ENCODE assay signal across 8 cellular contexts in genomic region chr10:117216611-117217195, GRCh38. TPM values are rescaled to one million over a fixed set of nuclear protein-coding genes. Genes with fewer than 3 reads are reported as not detected.
DNase-seq lines count a peak whose midpoint lies in the region; ATAC-seq and TF ChIP-seq lines count a peak whose summit lies in the region.

No MANE protein-coding gene starts in this region.

- ATAC-seq in WTC11 = peak; percentile 52

- POLR2A ChIA-PET in WTC11 (lab: Charles Lee) = interaction anchor here (1.1 to 1.2 kb wide), 2 partner anchors 103 to 232 kb away, joined by 3 read pairs; no protein-coding TSS in a partner anchor

- H3K36me3 Mint-ChIP-seq in WTC11 = peaks cover 7% of the 10 kb centered on the region; the same call in 1 of the 2 replicates

- peaks cover 17% of the 10 kb centered on the region for H3K4me1 Mint-ChIP-seq in WTC11

- peaks cover 72% of the 10 kb centered on the region for H3K27me3 Mint-ChIP-seq in WTC11 (ENCODE audit: low read depth)

- CTCF ChIA-PET in WTC11 (lab: Charles Lee) = interaction anchor here (0.6 to 4.1 kb wide), 93 partner anchors 9 to 1043 kb away, joined by 3 to 119 read pairs (median 5); partner anchors contain the start of genes KCNK18, SHTN1 and SLC18A2

- H3K4me3 Mint-ChIP-seq in WTC11 = peak overlapping the region; percentile 76

- TF ChIP-seq CTCF in GM12865 (IDR thresholded peaks at IDR 0.05; ENCODE audit: insufficient read depth, low read depth, low read length, missing control alignments) = peak; percentile 100
- TF ChIP-seq CTCF in HFF-Myc (IDR thresholded peaks at IDR 0.05; ENCODE audit: low read depth, low read length, missing control alignments) = peak; percentile 100
- TF ChIP-seq CTCF in WTC11 (IDR thresholded peaks at IDR 0.05) = peak; percentile 99
- TF ChIP-seq CTCF in cardiac fibroblast (IDR thresholded peaks at IDR 0.05; ENCODE audit: low read depth, low read length) = peak; percentile 84

- peaks cover 19% of the 10 kb centered on the region for H3K9me3 Mint-ChIP-seq in WTC11

- DNase-seq in GM12865 (ENCODE audit: low read depth) = peak; percentile 84
- DNase-seq in HFF-Myc (ENCODE audit: extremely low read depth, low read depth) = peak; percentile 29
- DNase-seq in NCI-H1092 (lab: John Stamatoyannopoulos, UW) = peak; percentile 31
- DNase-seq in WTC11 (ENCODE audit: low spot score) = peak; percentile 83
- peak; percentile 55 to 75 for DNase-seq in cardiac fibroblast (ENCODE audit: low read depth in 2 of 2)
- DNase-seq in islet precursor cell = peak; percentile 88
- peak; percentile 33 to 61 (median 60) for DNase-seq in stimulated activated CD4-positive, alpha-beta T cell treated with anti-CD3 and anti-CD28 coated beads, Interleukin-12 subunit alpha, Interleukin-12 subunit beta, amount 100 ng/mL, for 48 hours (ENCODE audit: low read depth in 2 of 3, low spot score in 1 of 3)
- no peak for DNase-seq in occipital lobe (lab: John Stamatoyannopoulos, UW)

- peak overlapping the region; percentile 68 for H3K4me3 ChIP-seq in GM12865 (ENCODE audit: low read depth, low read length)
- peak overlapping the region; percentile 51 for H3K4me3 ChIP-seq in HFF-Myc (replicated peaks; ENCODE audit: low read depth, low read length)
- H3K4me3 ChIP-seq in cardiac fibroblast (replicated peaks in 1 of 2; ENCODE audit: low read depth in 2 of 2, low read length in 2 of 2) = peak overlapping the region; percentile 56 to 63

- H3K27ac Mint-ChIP-seq in WTC11 = no peak overlapping the region

TF ChIP-seq in WTC11, 78 proteins besides CTCF, POLR2A, EP300 and RAD21 (continues in another document):
- TF ChIP-seq NFYB (CRISPR knock-in tag; conservative IDR thresholded peaks at IDR 0.05; ENCODE audit: low read depth) (no peak), KAT7 (CRISPR knock-in tag; IDR thresholded peaks at IDR 0.05; ENCODE audit: borderline replicate concordance) (no peak), ZNF138 (CRISPR knock-in tag; conservative IDR thresholded peaks at IDR 0.05) (peak; percentile 90; the same call in 1 of the 2 replicates), TEAD4 (CRISPR knock-in tag; IDR thresholded peaks at IDR 0.05) (no peak), E2F5 (CRISPR knock-in tag; IDR thresholded peaks at IDR 0.05) (peak; percentile 43; the same call in 1 of the 2 replicates), ZNF219 (CRISPR knock-in tag; IDR thresholded peaks at IDR 0.05; ENCODE audit: borderline replicate concordance) (no peak), CREM (CRISPR knock-in tag; IDR thresholded peaks at IDR 0.05) (peak; percentile 56; the same call in 1 of the 2 replicates), USF1 (CRISPR knock-in tag; IDR thresholded peaks at IDR 0.05) (no peak), CREB1 (CRISPR knock-in tag; IDR thresholded peaks at IDR 0.05) (no peak), ZNF281 (CRISPR knock-in tag; IDR thresholded peaks at IDR 0.05) (no peak), ATF3 (CRISPR knock-in tag; conservative IDR thresholded peaks at IDR 0.05) (no peak), NR1H2 (CRISPR knock-in tag; IDR thresholded peaks at IDR 0.05) (no peak), PRDM15 (CRISPR knock-in tag; IDR thresholded peaks at IDR 0.05) (no peak; the same call in 1 of the 2 replicates), STAT6 (CRISPR knock-in tag; conservative IDR thresholded peaks at IDR 0.05; ENCODE audit: low read depth) (no peak)

RNA-seq across cellular contexts. Expression of gene KCNK18, which starts 19.4 kb away (rescaled TPM):
- total RNA-seq in WTC11 (2021) = not detected in 3 replicates
- not detected for total RNA-seq in occipital lobe

RNA-seq across cellular contexts. Expression of gene SLC18A2, which starts 24.2 kb away (rescaled TPM):
- total RNA-seq in WTC11 (2021) = 5.9 to 7.1 TPM (median 7.1 TPM) in 3 replicates
- total RNA-seq in occipital lobe = not detected
